Comparison of ENCODE assay signal across 29 cellular contexts in the genomic region with DNA sequence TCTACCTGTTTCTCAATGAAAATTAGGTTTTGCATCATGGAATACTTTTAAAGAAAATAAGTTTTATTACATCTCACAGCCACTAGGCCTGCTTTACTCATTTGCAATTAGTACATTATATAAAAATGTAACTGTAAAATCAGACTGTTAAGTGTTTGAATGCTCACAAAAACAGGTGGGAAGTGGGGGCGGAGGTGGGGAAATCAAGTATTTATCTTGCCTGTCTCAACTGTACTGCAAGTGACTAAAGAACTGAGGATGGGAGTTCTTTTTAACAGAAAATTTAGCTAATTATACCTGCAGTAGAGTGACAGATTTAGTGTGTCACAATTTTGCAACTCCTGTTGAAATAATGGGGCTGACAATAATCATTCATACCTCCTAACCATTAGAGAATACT.
"Had no signal": no experiment of that assay in that cellular context is flagged by ENCODE, and none has a peak within 500 bp of the region (broad histone marks: within the 10 kb centered on the region; RNA-seq: fewer than 3 reads in every experiment).

No MANE protein-coding gene starts in this region.

- H3K27ac ChIP-seq: adrenal gland, ascending aorta, body of pancreas, brain microvascular endothelial cell, breast epithelium, cardiac muscle cell had no signal

- ATAC-seq: activated naive CD4-positive, alpha-beta T cell treated with anti-CD3 and anti-CD28 coated beads, Interleukin-2, amount 50 U/mL, for 72 hours; activated naive CD8-positive, alpha-beta T cell treated with anti-CD3 and anti-CD28 coated beads, Interleukin-2, amount 50 U/mL, for 24 hours; activated T-cell treated with anti-CD3 and anti-CD28 coated beads, Interleukin-2, amount 50 U/mL, for 4 hours; activated T-cell treated with anti-CD3 and anti-CD28 coated beads, Interleukin-2, amount 50 U/mL, for 72 hours; activated T-helper 17 cell treated with anti-CD3 and anti-CD28 coated beads, Interleukin-2, amount 50 U/mL, for 72 hours; body of pancreas had no signal

- DNase-seq: activated effector memory CD4-positive, alpha-beta T cell treated with anti-CD3 and anti-CD28 coated beads, Interleukin-2, amount 50 U/mL, for 16 hours; activated effector memory CD4-positive, alpha-beta T cell treated with Interleukin-2 at 50 U/mL for 16 hours; activated gamma-delta T cell; activated gamma-delta T cell treated with Interleukin-2 at 50 U/mL for 16 hours; activated naive CD4-positive, alpha-beta T cell; activated naive CD4-positive, alpha-beta T cell treated with anti-CD3 and anti-CD28 coated beads for 36 hours; activated naive CD4-positive, alpha-beta T cell treated with anti-CD3 and anti-CD28 coated beads, Interleukin-2, amount 10 ng/mL, durations not matched to agents 7 days and 5 days; activated naive CD4-positive, alpha-beta T cell treated with anti-CD3 and anti-CD28 coated beads, Interleukin-2, amount 50 U/mL, for 16 hours; activated naive CD4-positive, alpha-beta T cell treated with Interleukin-2 at 50 U/mL for 16 hours; activated naive CD8-positive, alpha-beta T cell treated with anti-CD3 and anti-CD28 coated beads for 36 hours; activated naive CD8-positive, alpha-beta T cell treated with anti-CD3 and anti-CD28 coated beads, Interleukin-2, amount 10 ng/mL, durations not matched to agents 7 days and 5 days; activated naive CD8-positive, alpha-beta T cell treated with anti-CD3 and anti-CD28 coated beads, Interleukin-2, amount 50 U/mL, for 24 hours; activated T-cell treated with anti-CD3 and anti-CD28 coated beads, Interleukin-2, amount 50 U/mL, for 1 hour; activated T-cell treated with anti-CD3 and anti-CD28 coated beads, Interleukin-2, amount 50 U/mL, for 24 hours; activated T-cell treated with anti-CD3 and anti-CD28 coated beads, Interleukin-2, amount 50 U/mL, for 4 hours; activated T-cell treated with anti-CD3 and anti-CD28 coated beads, Interleukin-2, amount 50 U/mL, for 48 hours; activated T-cell treated with anti-CD3 and anti-CD28 coated beads, Interleukin-2, amount 50 U/mL, for 72 hours; adrenal gland; amniotic stem cell; aorta; body of pancreas; brain microvascular endothelial cell; central memory CD4-positive, alpha-beta T cell; cerebellar nuclear complex had no signal
